ENCODE assay signal across 8 cellular contexts in the genomic region with DNA sequence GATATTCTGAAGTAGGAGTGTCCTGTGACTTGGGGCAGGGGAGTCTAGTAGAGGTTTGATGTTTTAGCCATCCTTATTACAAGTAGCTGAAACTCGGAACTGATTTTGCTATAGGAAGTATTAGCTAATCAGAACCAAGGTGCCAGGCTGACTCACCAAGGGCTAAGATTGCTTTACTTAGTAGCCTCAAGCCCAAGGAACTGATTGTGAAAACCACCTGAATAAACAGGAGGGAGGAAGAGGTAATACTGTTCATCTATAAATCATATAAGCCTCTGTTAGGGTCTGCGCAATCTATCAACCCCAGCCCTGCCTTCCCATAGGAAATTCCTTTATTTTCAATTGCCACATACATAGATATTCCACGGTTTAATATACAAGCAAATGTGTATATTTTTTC. TPM values are rescaled to one million over a fixed set of nuclear protein-coding genes. Genes with fewer than 3 reads are reported as not detected.
DNase-seq lines count a peak whose midpoint lies in the region; ATAC-seq and TF ChIP-seq lines count a peak whose summit lies in the region.

No MANE protein-coding gene starts in this region.

- no peaks in the 10 kb centered on the region for H3K27me3 ChIP-seq in right lobe of liver

- H3K9me3 ChIP-seq in right lobe of liver = no peaks in the 10 kb centered on the region

- ATAC-seq in right lobe of liver = peak in 1 of 4 donors; percentile 21
- no peak for ATAC-seq in GM18517 (IDR thresholded peaks at IDR 0.05; ENCODE audit: unreplicated experiment)

- no peak for TF ChIP-seq CTCF in right lobe of liver (IDR thresholded peaks at IDR 0.05)

- peaks cover 0 to 29% (median 2%) of the 10 kb centered on the region in 4 donors for H3K4me1 ChIP-seq in right lobe of liver

- intact Hi-C loops in right lobe of liver (cut with DNase I) = no loop called here

- WGBS in right lobe of liver (ENCODE audit: insufficient coverage, low coverage, low lambda C conversion rate, missing lambda C conversion rate) = 62% methylated on average over 3 of the region's 3 CpGs

- H3K4me3 ChIP-seq in right lobe of liver = no peak overlapping the region

- no peak for TF ChIP-seq POLR2A in right lobe of liver (IDR thresholded peaks at IDR 0.05)

- DNase-seq in A172 (ENCODE audit: low spot score) = peak; percentile 67
- DNase-seq in HT-29 (ENCODE audit: low spot score) = peak; percentile 34
- peak; percentile 34 for DNase-seq in amniotic stem cell (lab: John Stamatoyannopoulos, UW)
- no peak for DNase-seq in right lobe of liver
- DNase-seq in NCI-H1105 (lab: John Stamatoyannopoulos, UW) = no peak
- no peak for DNase-seq in stimulated activated naive CD4-positive, alpha-beta T cell treated with Interleukin-2 at 50 U/mL for 16 hours (lab: John Stamatoyannopoulos, UW)
- DNase-seq in Kasumi-1 (lab: John Stamatoyannopoulos, UW) = no peak

- peak overlapping the region in 2 of 3 donors; percentile 23 to 26 for H3K27ac ChIP-seq in right lobe of liver

- H3K36me3 ChIP-seq in right lobe of liver = peaks cover 0 to 65% (median 49%) of the 10 kb centered on the region in 4 donors

RNA-seq across cellular contexts. Expression of a gene that starts 54.4 kb away (rescaled TPM):
- 416 and 436 TPM in 2 replicates for total RNA-seq in A172 (2014; rRNA removed; shearing (Covaris generic))
- total RNA-seq in HT-29 (2014; rRNA removed; shearing (Covaris generic)) = 805 and 888 TPM in 2 replicates
- total RNA-seq in right lobe of liver = 100 to 1,000 TPM; 254 to 400 (median 287) TPM

RNA-seq across cellular contexts. Expression of a gene that starts 56.2 kb away (rescaled TPM):
- total RNA-seq in A172 (2014; rRNA removed; shearing (Covaris generic)) = 1.1 and 1.8 TPM in 2 replicates
- not detected in 2 replicates for total RNA-seq in HT-29 (2014; rRNA removed; shearing (Covaris generic))
- total RNA-seq in right lobe of liver = under 1 TPM in 3 of 6 experiments, not detected in 3; 0.23 to 0.37 (median 0.27) TPM

Comparison
In these comparisons a context has a peak if more than half of its experiments do, and no peak if none do; other contexts are left out.
1. DNase-seq: peak in A172 (single experiment), HT-29 (single experiment) and amniotic stem cell (single experiment); none in right lobe of liver (0 of 3), NCI-H1105 (single experiment), stimulated activated naive CD4-positive, alpha-beta T cell treated with Interleukin-2 at 50 U/mL for 16 hours (single experiment) and Kasumi-1 (0 of 2).